Comparison of ENCODE assay signal across 24 cellular contexts in genomic region chr5:143551765-143552164, GRCh38.
"Had no signal": no experiment of that assay in that cellular context is flagged by ENCODE, and none has a peak within 500 bp of the region (broad histone marks: within the 10 kb centered on the region; RNA-seq: fewer than 3 reads in every experiment).

No MANE protein-coding gene starts in this region.

- H3K4me3 Mint-ChIP-seq: activated CD4-positive, alpha-beta T cell treated with anti-CD3 and anti-CD28 coated beads, Interleukin-2, amount 10 ng/mL, durations not matched to agents 24 days and 14 days; activated CD8-positive, alpha-beta memory T cell treated with anti-CD3 and anti-CD28 coated beads, Interleukin-2, amount 10 ng/mL, durations not matched to agents 7 days and 5 days; activated CD8-positive, alpha-beta T cell treated with anti-CD3 and anti-CD28 coated beads for 36 hours; activated naive CD4-positive, alpha-beta T cell treated with anti-CD3 and anti-CD28 coated beads, Interleukin-2, amount 10 ng/mL, durations not matched to agents 7 days and 5 days; endodermal cell; naive B cell had no signal

- FAIRE-seq: keratinocyte had no signal

- H3K4me1 ChIP-seq: esophagus squamous epithelium, prostate gland had no signal

- H3K9me3 ChIP-seq: lower lobe of right lung, prostate gland, upper lobe of left lung had no signal

- H3K27ac ChIP-seq: coronary artery, esophagus squamous epithelium, foreskin keratinocyte, lower lobe of right lung, prostate gland, spleen, upper lobe of left lung, VCaP had no signal

- H3K4me3 ChIP-seq: coronary artery, esophagus squamous epithelium, lower lobe of right lung, prostate gland, spleen, upper lobe of left lung had no signal

- DNase-seq: activated CD4-positive, alpha-beta T cell treated with anti-CD3 and anti-CD28 coated beads, Interleukin-2, amount 10 ng/mL, durations not matched to agents 24 days and 14 days; activated CD8-positive, alpha-beta memory T cell treated with anti-CD3 and anti-CD28 coated beads, Interleukin-2, amount 10 ng/mL, durations not matched to agents 7 days and 5 days; activated CD8-positive, alpha-beta T cell treated with anti-CD3 and anti-CD28 coated beads for 36 hours; activated effector memory CD4-positive, alpha-beta T cell treated with anti-CD3 and anti-CD28 coated beads, Interleukin-2, amount 50 U/mL, for 16 hours; activated naive CD4-positive, alpha-beta T cell treated with anti-CD3 and anti-CD28 coated beads, Interleukin-2, amount 10 ng/mL, durations not matched to agents 7 days and 5 days; activated T-cell treated with anti-CD3 and anti-CD28 coated beads for 4 hours; cerebellar nuclear complex; endodermal cell; esophagus squamous epithelium; foreskin keratinocyte; left colon; lower lobe of right lung; naive B cell; nucleus accumbens; spleen; stimulated activated CD4-positive, alpha-beta T cell treated with anti-CD3 and anti-CD28 coated beads, Interleukin-4, amount 100 ng/mL, for 1 hour; stimulated activated naive CD4-positive, alpha-beta T cell treated with Interleukin-2 at 50 U/mL for 16 hours; T-helper 2 cell; upper lobe of left lung had no signal

- ATAC-seq: activated CD4-positive, CD25-positive, alpha-beta regulatory T cell treated with anti-CD3 and anti-CD28 coated beads, Interleukin-2, amount 50 U/mL, for 24 hours; activated CD8-positive, alpha-beta memory T cell treated with anti-CD3 and anti-CD28 coated beads, Interleukin-2, amount 10 ng/mL, durations not matched to agents 7 days and 5 days; activated CD8-positive, alpha-beta T cell treated with anti-CD3 and anti-CD28 coated beads for 36 hours; foreskin keratinocyte; left colon; lower lobe of right lung had no signal

- H3K36me3 ChIP-seq: esophagus squamous epithelium, lower lobe of right lung, prostate gland, spleen, upper lobe of left lung had no signal

- H3K9me3 Mint-ChIP-seq: activated naive CD4-positive, alpha-beta T cell treated with anti-CD3 and anti-CD28 coated beads, Interleukin-2, amount 10 ng/mL, durations not matched to agents 7 days and 5 days had no signal

- H3K27me3 Mint-ChIP-seq: activated CD8-positive, alpha-beta memory T cell treated with anti-CD3 and anti-CD28 coated beads, Interleukin-2, amount 10 ng/mL, durations not matched to agents 7 days and 5 days; activated naive CD4-positive, alpha-beta T cell treated with anti-CD3 and anti-CD28 coated beads, Interleukin-2, amount 10 ng/mL, durations not matched to agents 7 days and 5 days had no signal

- H3K36me3 Mint-ChIP-seq: activated naive CD4-positive, alpha-beta T cell treated with anti-CD3 and anti-CD28 coated beads, Interleukin-2, amount 10 ng/mL, durations not matched to agents 7 days and 5 days had no signal

- H3K4me1 Mint-ChIP-seq: activated CD8-positive, alpha-beta memory T cell treated with anti-CD3 and anti-CD28 coated beads, Interleukin-2, amount 10 ng/mL, durations not matched to agents 7 days and 5 days; activated naive CD4-positive, alpha-beta T cell treated with anti-CD3 and anti-CD28 coated beads, Interleukin-2, amount 10 ng/mL, durations not matched to agents 7 days and 5 days; naive B cell had no signal

- H3K27ac Mint-ChIP-seq: activated CD4-positive, alpha-beta T cell treated with anti-CD3 and anti-CD28 coated beads, Interleukin-2, amount 10 ng/mL, durations not matched to agents 24 days and 14 days; activated CD8-positive, alpha-beta memory T cell treated with anti-CD3 and anti-CD28 coated beads, Interleukin-2, amount 10 ng/mL, durations not matched to agents 7 days and 5 days; activated CD8-positive, alpha-beta T cell treated with anti-CD3 and anti-CD28 coated beads for 36 hours; activated naive CD4-positive, alpha-beta T cell treated with anti-CD3 and anti-CD28 coated beads, Interleukin-2, amount 10 ng/mL, durations not matched to agents 7 days and 5 days; endodermal cell had no signal

- H3K27me3 ChIP-seq: esophagus squamous epithelium, foreskin keratinocyte, spleen, upper lobe of left lung had no signal
